In genomic region chr10:17023386-17024298, GRCh38 we compare ENCODE assay signal across 8 cellular contexts.
DNase-seq lines count a peak whose midpoint lies in the region; ATAC-seq and TF ChIP-seq lines count a peak whose summit lies in the region.

No MANE protein-coding gene starts in this region.

- CTCF ChIA-PET in activated CD4-positive, alpha-beta T cell treated with anti-CD3 and anti-CD28 coated beads for 36 hours (lab: Charles Lee): interaction anchor here (1.1 to 2.5 kb wide), 4 partner anchors 18 to 207 kb away, joined by 3 to 15 read pairs (median 4); no protein-coding TSS in a partner anchor

- no peak for TF ChIP-seq CTCF in KMS-11 (conservative IDR thresholded peaks at IDR 0.05; ENCODE audit: low read depth, low read length)
- TF ChIP-seq CTCF in mucosa of descending colon (IDR thresholded peaks at IDR 0.05): no peak

- H3K9me3 Mint-ChIP-seq in activated CD4-positive, alpha-beta T cell treated with anti-CD3 and anti-CD28 coated beads for 36 hours (ENCODE audit: low read depth): no peaks in the 10 kb centered on the region
- H3K9me3 Mint-ChIP-seq in dendritic cell treated with granulocyte-macrophage colony-stimulating factor and Interleukin-4, amounts not matched to agents 40 ng/mL and 50 ng/mL, for 4 days: peaks cover 7% of the 10 kb centered on the region

- H3K4me3 Mint-ChIP-seq in activated CD4-positive, alpha-beta T cell treated with anti-CD3 and anti-CD28 coated beads for 36 hours: peak overlapping the region; percentile 50
- peak overlapping the region; percentile 11 for H3K4me3 Mint-ChIP-seq in dendritic cell treated with granulocyte-macrophage colony-stimulating factor and Interleukin-4, amounts not matched to agents 40 ng/mL and 50 ng/mL, for 4 days

- POLR2A ChIA-PET in activated CD4-positive, alpha-beta T cell treated with anti-CD3 and anti-CD28 coated beads for 36 hours (lab: Charles Lee): interaction anchor here (0.6 to 2.0 kb wide), 4 partner anchors 20 to 502 kb away, joined by 5 to 13 read pairs (median 6); no protein-coding TSS in a partner anchor

- H3K4me1 Mint-ChIP-seq in activated CD4-positive, alpha-beta T cell treated with anti-CD3 and anti-CD28 coated beads for 36 hours: peaks cover 62% of the 10 kb centered on the region
- H3K4me1 Mint-ChIP-seq in dendritic cell treated with granulocyte-macrophage colony-stimulating factor and Interleukin-4, amounts not matched to agents 40 ng/mL and 50 ng/mL, for 4 days (ENCODE audit: low read depth): peaks cover 26% of the 10 kb centered on the region

- H3K36me3 Mint-ChIP-seq in activated CD4-positive, alpha-beta T cell treated with anti-CD3 and anti-CD28 coated beads for 36 hours (ENCODE audit: low read depth): peaks cover 6% of the 10 kb centered on the region
- no peaks in the 10 kb centered on the region for H3K36me3 Mint-ChIP-seq in dendritic cell treated with granulocyte-macrophage colony-stimulating factor and Interleukin-4, amounts not matched to agents 40 ng/mL and 50 ng/mL, for 4 days (ENCODE audit: low read depth)

- peak overlapping the region; percentile 90 for H3K27ac ChIP-seq in KMS-11

- ATAC-seq in GM21717 (IDR thresholded peaks at IDR 0.05; ENCODE audit: unreplicated experiment): peak; percentile 95
- ATAC-seq in activated CD4-positive, alpha-beta T cell treated with anti-CD3 and anti-CD28 coated beads for 36 hours: peak; percentile 66
- peak; percentile 84 for ATAC-seq in mucosa of descending colon

- no peaks in the 10 kb centered on the region for H3K27me3 Mint-ChIP-seq in activated CD4-positive, alpha-beta T cell treated with anti-CD3 and anti-CD28 coated beads for 36 hours
- H3K27me3 Mint-ChIP-seq in dendritic cell treated with granulocyte-macrophage colony-stimulating factor and Interleukin-4, amounts not matched to agents 40 ng/mL and 50 ng/mL, for 4 days: no peaks in the 10 kb centered on the region

- peak overlapping the region; percentile 66 for H3K9ac ChIP-seq in KMS-11

- H3K9me3 ChIP-seq in mucosa of descending colon: no peaks in the 10 kb centered on the region

- peaks cover 66% of the 10 kb centered on the region for H3K4me1 ChIP-seq in KMS-11 (ENCODE audit: low read depth, poor library complexity, severe bottlenecking)
- H3K4me1 ChIP-seq in mucosa of descending colon (ENCODE audit: low read depth): no peaks in the 10 kb centered on the region

- H3K27me3 ChIP-seq in KMS-11 (ENCODE audit: insufficient read depth, low read depth): no peaks in the 10 kb centered on the region

- DNase-seq in COLO829 (ENCODE audit: low spot score) (peak; percentile 84), mucosa of descending colon (peak in 1 of 3 donors; percentile 68), NCI-H1694 treated with DMSO at 0.1 percent for 48 hours (lab: John Stamatoyannopoulos, UW) (no peak)
- DNase-seq in activated CD4-positive, alpha-beta T cell treated with anti-CD3 and anti-CD28 coated beads for 36 hours: peak; percentile 89
- peak; percentile 73 for DNase-seq in stimulated activated naive CD4-positive, alpha-beta T cell treated with Interleukin-2 at 50 U/mL for 16 hours (lab: John Stamatoyannopoulos, UW)

- H3K79me2 ChIP-seq in KMS-11 (ENCODE audit: insufficient read depth, low read depth): no peaks in the 10 kb centered on the region

- peak overlapping the region; percentile 53 for H2AFZ ChIP-seq in KMS-11 (ENCODE audit: low read depth)

- H3K4me3 ChIP-seq in KMS-11 (IDR thresholded peaks at IDR 0.05; ENCODE audit: insufficient read depth, low read depth, low read length) (no peak overlapping the region), mucosa of descending colon (no peak overlapping the region)

- H3K36me3 ChIP-seq in KMS-11 (ENCODE audit: insufficient read depth): no peaks in the 10 kb centered on the region
- no peaks in the 10 kb centered on the region for H3K36me3 ChIP-seq in mucosa of descending colon (ENCODE audit: low read depth)

- H4K20me1 ChIP-seq in KMS-11 (ENCODE audit: insufficient read depth): no peaks in the 10 kb centered on the region

- intact Hi-C loops in activated CD4-positive, alpha-beta T cell treated with anti-CD3 and anti-CD28 coated beads for 36 hours (cut with DNase I, micrococcal nuclease): loop anchor here (1.0 to 10.0 kb wide), 4 partner anchors 21 to 621 kb away; partner anchors contain the start of gene STAM (in 1 of the 2)
- intact Hi-C loops in dendritic cell treated with granulocyte-macrophage colony-stimulating factor and Interleukin-4, amounts not matched to agents 40 ng/mL and 50 ng/mL, for 4 days (cut with micrococcal nuclease): loop anchor here (1.0 to 5.0 kb wide), 3 partner anchors 111 to 205 kb away; partner anchors contain the start of gene VIM
- intact Hi-C loops in mucosa of descending colon (cut with DNase I, micrococcal nuclease): no loop called here

- peak overlapping the region; percentile 95 for H3K27ac Mint-ChIP-seq in activated CD4-positive, alpha-beta T cell treated with anti-CD3 and anti-CD28 coated beads for 36 hours
- H3K27ac Mint-ChIP-seq in dendritic cell treated with granulocyte-macrophage colony-stimulating factor and Interleukin-4, amounts not matched to agents 40 ng/mL and 50 ng/mL, for 4 days: peak overlapping the region; percentile 83

- H3K4me2 ChIP-seq in KMS-11: peak overlapping the region; percentile 86

Comparison
In these comparisons a context has a peak if more than half of its experiments do, and no peak if none do; other contexts are left out.
1. intact Hi-C loops: an anchor here in activated CD4-positive, alpha-beta T cell treated with anti-CD3 and anti-CD28 coated beads for 36 hours (1.0 to 10.0 kb wide) and dendritic cell treated with granulocyte-macrophage colony-stimulating factor and Interleukin-4, amounts not matched to agents 40 ng/mL and 50 ng/mL, for 4 days (1.0 to 5.0 kb wide); none called in mucosa of descending colon.